In genomic region chr16:19717319-19717718, GRCh38 we compare ENCODE assay signal across 8 cellular contexts. TPM values are rescaled to one million over a fixed set of nuclear protein-coding genes. Genes with fewer than 3 reads are reported as not detected.
A peak's percentile ranks its signal among the peaks of the same experiment; 100 is the strongest.
DNase-seq lines count a peak whose midpoint lies in the region; ATAC-seq, FAIRE-seq and TF ChIP-seq lines count a peak whose summit lies in the region.

No MANE protein-coding gene starts in this region.

- no peaks in the 10 kb centered on the region for H3K9me3 Mint-ChIP-seq in astrocyte (ENCODE audit: unreplicated experiment)

- no peak for TF ChIP-seq POLR2A in HepG2 (IDR thresholded peaks at IDR 0.05; ENCODE audit: insufficient read depth in 1 of 2, low read depth in 2 of 2, low read length in 2 of 2)

- TF ChIP-seq CTCF in astrocyte (IDR thresholded peaks at IDR 0.05; ENCODE audit: insufficient read depth, low read depth, low read length) (no peak), HepG2 (CRISPR knock-in tag; IDR thresholded peaks at IDR 0.05) (no peak), upper lobe of right lung (IDR thresholded peaks at IDR 0.05) (no peak)

- H3K27ac ChIP-seq in astrocyte (ENCODE audit: low read depth, low read length) (peak overlapping the region; percentile 77), HepG2 (ENCODE audit: extremely low read length, insufficient read depth, low read length) (peak overlapping the region; percentile 74), upper lobe of right lung (peak overlapping the region; percentile 75)

- no TSS peak for BruUV-seq in HepG2 (replicated peaks; lab: Mats Ljungman, UMichigan)

- CTCF ChIA-PET in HepG2 (lab: Yijun Ruan, JAX; ENCODE audit: low intra/inter-chr PET ratio, low total read pairs): no interaction called here

- FAIRE-seq in astrocyte (lab: Jason Lieb, UNC): no peak
- no peak for FAIRE-seq in HepG2 (lab: Jason Lieb, UNC)
- no peak for FAIRE-seq in frontal cortex (lab: Jason Lieb, UNC)

- no peak for TF ChIP-seq EP300 in HepG2 (IDR thresholded peaks at IDR 0.05; ENCODE audit: low read depth in 2 of 2, low read length in 2 of 2)
- no peak for TF ChIP-seq EP300 in HepG2 (CRISPR knock-in tag; IDR thresholded peaks at IDR 0.05; ENCODE audit: borderline replicate concordance)

- 2% methylated on average over 10 of the region's 10 CpGs for whole genome bisulfite sequencing in HepG2 (ENCODE audit: low lambda C conversion rate)

- H2AFZ ChIP-seq in astrocyte (ENCODE audit: low read depth, low read length) (peak overlapping the region; percentile 100), HepG2 (ENCODE audit: low read length) (peak overlapping the region; percentile 4)

- peaks cover 5% of the 10 kb centered on the region for H3K36me3 ChIP-seq in astrocyte (ENCODE audit: insufficient read depth, low read length)
- peaks cover 13 to 21% of the 10 kb centered on the region in 2 experiments for H3K36me3 ChIP-seq in HepG2 (replicated peaks in 1 of 2; ENCODE audit: control insufficient read depth in 1 of 2, insufficient read depth in 2 of 2, low read length in 2 of 2)
- peaks cover 9% of the 10 kb centered on the region for H3K36me3 ChIP-seq in upper lobe of right lung

- POLR2A ChIA-PET in HepG2 (lab: Yijun Ruan, JAX): interaction anchor here (0.8 to 2.3 kb wide), 9 partner anchors 11 to 162 kb away, joined by 3 to 12 read pairs (median 4); partner anchors contain the start of gene VPS35L

- peak overlapping the region; percentile 70 for H3K27ac Mint-ChIP-seq in astrocyte (ENCODE audit: unreplicated experiment)

- H3K9me3 ChIP-seq in astrocyte (ENCODE audit: insufficient read depth, low read depth, low read length): no peaks in the 10 kb centered on the region
- no peaks in the 10 kb centered on the region for H3K9me3 ChIP-seq in HepG2 (ENCODE audit: low read length)
- no peaks in the 10 kb centered on the region for H3K9me3 ChIP-seq in upper lobe of right lung

- DNase-seq in cardiac septum (ENCODE audit: low spot score) (peak; percentile 6), left cardiac atrium (no peak), astrocyte (ENCODE audit: low read depth) (no peak), HepG2 (ENCODE audit: low spot score) (no peak), upper lobe of right lung (no peak), frontal cortex (ENCODE audit: low spot score in 2 of 2) (no peak), ecto neural progenitor cell (ENCODE audit: low spot score) (no peak)

- H3K9ac ChIP-seq in astrocyte (ENCODE audit: low read length) (peak overlapping the region; percentile 81), HepG2 (ENCODE audit: insufficient read depth, low read depth, low read length) (peak overlapping the region; percentile 79)

- TF ChIP-seq RAD21 in HepG2 (CRISPR knock-in tag; IDR thresholded peaks at IDR 0.05): no peak

- intact Hi-C loops in cardiac septum (cut with DNase I): no loop called here
- intact Hi-C loops in left cardiac atrium (cut with DNase I): loop anchor here in 1 of 2 donors (10.0 kb wide), 1 partner anchor 167 kb away; the partner anchor contains the start of gene GPRC5B
- intact Hi-C loops in HepG2 (cut with micrococcal nuclease; ENCODE audit: unreplicated experiment): loop anchor here (5.0 kb wide), 2 partner anchors 35 to 170 kb away; no protein-coding TSS in a partner anchor
- intact Hi-C loops in upper lobe of right lung (cut with DNase I): no loop called here

- ATAC-seq in left cardiac atrium (no peak), HepG2 (no peak), upper lobe of right lung (no peak), GM18870 (IDR thresholded peaks at IDR 0.05; ENCODE audit: unreplicated experiment) (no peak)

- H3K4me1 ChIP-seq in astrocyte (ENCODE audit: insufficient read depth, low read length): peaks cover 14% of the 10 kb centered on the region
- H3K4me1 ChIP-seq in HepG2 (ENCODE audit: insufficient read depth, low read length): peaks cover 31% of the 10 kb centered on the region
- H3K4me1 ChIP-seq in upper lobe of right lung: peaks cover 18% of the 10 kb centered on the region

- H3K36me3 Mint-ChIP-seq in astrocyte (ENCODE audit: low read depth, unreplicated experiment): peaks cover 11% of the 10 kb centered on the region

- H3K4me1 Mint-ChIP-seq in astrocyte (ENCODE audit: low read depth, unreplicated experiment): peaks cover 7% of the 10 kb centered on the region

- peak overlapping the region; percentile 85 for H3K4me3 ChIP-seq in astrocyte (ENCODE audit: insufficient read depth, low read depth, low read length)
- H3K4me3 ChIP-seq in HepG2 (replicated peaks in 1 of 3; ENCODE audit: insufficient read depth in 1 of 3, low read depth in 2 of 3, low read length in 3 of 3): peak overlapping the region; percentile 74 to 98 (median 98)
- peak overlapping the region; percentile 74 for H3K4me3 ChIP-seq in upper lobe of right lung

- peaks cover 23% of the 10 kb centered on the region for H4K20me1 ChIP-seq in astrocyte (ENCODE audit: insufficient read depth, low read length)
- H4K20me1 ChIP-seq in HepG2 (ENCODE audit: insufficient read depth, low read length): no peaks in the 10 kb centered on the region

- H3K4me3 Mint-ChIP-seq in astrocyte (ENCODE audit: unreplicated experiment): peak overlapping the region; percentile 94

- H3K27me3 ChIP-seq in astrocyte (ENCODE audit: insufficient read depth, low read length) (no peaks in the 10 kb centered on the region), HepG2 (ENCODE audit: control insufficient read depth in 1 of 2, insufficient read depth in 2 of 2, low read length in 2 of 2) (no peaks in the 10 kb centered on the region; a peak in 1 of 5 replicates), upper lobe of right lung (no peaks in the 10 kb centered on the region)

- in situ Hi-C loops in HepG2 (cut with HindIII; ENCODE audit: extremely low pct_ligation_motif_present, low pct_unique_long_range_greater_than_20kb): loop anchor here (5.0 kb wide), 1 partner anchor 170 kb away; no protein-coding TSS in a partner anchor

- peak overlapping the region; percentile 86 for H3K4me2 ChIP-seq in astrocyte (ENCODE audit: low read length)
- peak overlapping the region; percentile 98 for H3K4me2 ChIP-seq in HepG2 (ENCODE audit: low read depth, low read length)

- H3K79me2 ChIP-seq in astrocyte (ENCODE audit: insufficient read depth, low read length) (peaks cover 70% of the 10 kb centered on the region), HepG2 (ENCODE audit: insufficient read depth, low read length) (peaks cover 30% of the 10 kb centered on the region)

- no peaks in the 10 kb centered on the region for H3K27me3 Mint-ChIP-seq in astrocyte (ENCODE audit: low read depth, unreplicated experiment)

RNA-seq across cellular contexts. Expression of gene KNOP1, which starts 0.7 kb away (rescaled TPM):
- 6.8 TPM for total RNA-seq in cardiac septum
- total RNA-seq in left cardiac atrium: 1 to 10 TPM; 8.5 to 9.1 TPM
- total RNA-seq in astrocyte: 22.7 and 22.9 TPM in 2 replicates
- total RNA-seq in HepG2 (2016; rRNA removed; fragmentation: Illumina TruSeq; extraction: Trizol): 57.5 and 80.3 TPM in 2 replicates
- total RNA-seq in HepG2 (2016; cell fraction: cytosol; rRNA removed; fragmentation: Illumina TruSeq; extraction: Trizol; ENCODE audit: low read depth): 13.0 and 17.5 TPM in 2 replicates
- 60.4 and 77.7 TPM in 2 replicates for total RNA-seq in HepG2 (2016; cell fraction: insoluble cytoplasmic fraction; rRNA removed; fragmentation: Illumina TruSeq; extraction: Trizol)
- total RNA-seq in HepG2 (2016; cell fraction: membrane; rRNA removed; fragmentation: Illumina TruSeq; extraction: Trizol): 17.7 and 21.4 TPM in 2 replicates
- total RNA-seq in HepG2 (2016; cell fraction: nucleus; rRNA removed; fragmentation: Illumina TruSeq; extraction: Trizol): 37.8 and 39.8 TPM in 2 replicates
- 20.6 and 21.2 TPM in 2 replicates for polyA plus RNA-seq in HepG2 (2011; rRNA removed)
- polyA plus RNA-seq in HepG2 (2011; cell fraction: cytosol; rRNA removed): 11.3 and 14.9 TPM in 2 replicates
- 9.1 and 11.2 TPM in 2 replicates for polyA plus RNA-seq in HepG2 (2011; cell fraction: nucleus; rRNA removed)
- 34.8 and 37.7 TPM in 2 replicates for polyA plus RNA-seq in HepG2 (2012)
- 4.9 and 5.2 TPM in 2 replicates for polyA plus RNA-seq in HepG2 (2016; cell fraction: cytosol; fragmentation: Illumina TruSeq; extraction: Trizol; ENCODE audit: low read depth)
- 78.5 and 79.9 TPM in 2 replicates for polyA plus RNA-seq in HepG2 (2016; cell fraction: insoluble cytoplasmic fraction; fragmentation: Illumina TruSeq; extraction: Trizol; ENCODE audit: low read depth)
- 9.0 and 11.9 TPM in 2 replicates for polyA plus RNA-seq in HepG2 (2016; cell fraction: membrane; fragmentation: Illumina TruSeq; extraction: Trizol; ENCODE audit: low read depth)
- polyA plus RNA-seq in HepG2 (2016; cell fraction: nucleus; fragmentation: Illumina TruSeq; extraction: Trizol; ENCODE audit: insufficient read depth, low read depth): 45.4 and 46.8 TPM in 2 replicates
- 13.7 and 26.8 TPM in 2 replicates for polyA minus RNA-seq in HepG2 (2011; rRNA and poly(A)+ RNA removed; ENCODE audit: low replicate concordance)
- polyA minus RNA-seq in HepG2 (2011; cell fraction: cytosol; rRNA and poly(A)+ RNA removed): 6.0 and 8.2 TPM in 2 replicates
- 29.0 and 29.1 TPM in 2 replicates for polyA minus RNA-seq in HepG2 (2011; cell fraction: nucleus; rRNA and poly(A)+ RNA removed)
- 12.2 TPM for total RNA-seq in upper lobe of right lung
- total RNA-seq in frontal cortex: 20.0 TPM

RNA-seq across cellular contexts. Expression of gene IQCK, which starts 0.8 kb away (rescaled TPM):
- total RNA-seq in cardiac septum (7.3 TPM), left cardiac atrium (1 to 10 TPM; 4.3 to 6.6 TPM), astrocyte (5.9 and 7.9 TPM in 2 replicates), HepG2 (2016; rRNA removed; fragmentation: Illumina TruSeq; extraction: Trizol) (7.3 and 11.9 TPM in 2 replicates), upper lobe of right lung (7.6 TPM), frontal cortex (10.2 TPM)
- 2.5 and 2.7 TPM in 2 replicates for total RNA-seq in HepG2 (2016; cell fraction: cytosol; rRNA removed; fragmentation: Illumina TruSeq; extraction: Trizol; ENCODE audit: low read depth)
- 7.4 and 11.9 TPM in 2 replicates for total RNA-seq in HepG2 (2016; cell fraction: insoluble cytoplasmic fraction; rRNA removed; fragmentation: Illumina TruSeq; extraction: Trizol)
- total RNA-seq in HepG2 (2016; cell fraction: membrane; rRNA removed; fragmentation: Illumina TruSeq; extraction: Trizol): 5.6 and 6.6 TPM in 2 replicates
- total RNA-seq in HepG2 (2016; cell fraction: nucleus; rRNA removed; fragmentation: Illumina TruSeq; extraction: Trizol): 8.1 and 9.6 TPM in 2 replicates
- polyA plus RNA-seq in HepG2 (2011; rRNA removed): 3.0 and 5.1 TPM in 2 replicates
- 4.6 and 5.2 TPM in 2 replicates for polyA plus RNA-seq in HepG2 (2011; cell fraction: cytosol; rRNA removed)
- polyA plus RNA-seq in HepG2 (2011; cell fraction: nucleus; rRNA removed): 2.5 TPM in 2 replicates
- polyA plus RNA-seq in HepG2 (2012): 1.8 and 3.4 TPM in 2 replicates
- 3.8 and 4.9 TPM in 2 replicates for polyA plus RNA-seq in HepG2 (2016; cell fraction: cytosol; fragmentation: Illumina TruSeq; extraction: Trizol; ENCODE audit: low read depth)
- polyA plus RNA-seq in HepG2 (2016; cell fraction: insoluble cytoplasmic fraction; fragmentation: Illumina TruSeq; extraction: Trizol; ENCODE audit: low read depth): 19.6 and 22.1 TPM in 2 replicates
- 7.3 and 8.3 TPM in 2 replicates for polyA plus RNA-seq in HepG2 (2016; cell fraction: membrane; fragmentation: Illumina TruSeq; extraction: Trizol; ENCODE audit: low read depth)
- 10.1 and 10.4 TPM in 2 replicates for polyA plus RNA-seq in HepG2 (2016; cell fraction: nucleus; fragmentation: Illumina TruSeq; extraction: Trizol; ENCODE audit: insufficient read depth, low read depth)
- polyA minus RNA-seq in HepG2 (2011; rRNA and poly(A)+ RNA removed; ENCODE audit: low replicate concordance): 7.0 and 10.3 TPM in 2 replicates
- 3.2 TPM in 2 replicates for polyA minus RNA-seq in HepG2 (2011; cell fraction: cytosol; rRNA and poly(A)+ RNA removed)
- 6.8 and 10.3 TPM in 2 replicates for polyA minus RNA-seq in HepG2 (2011; cell fraction: nucleus; rRNA and poly(A)+ RNA removed)
